1 cellular context compared by ENCODE assay signal in the genomic region with DNA sequence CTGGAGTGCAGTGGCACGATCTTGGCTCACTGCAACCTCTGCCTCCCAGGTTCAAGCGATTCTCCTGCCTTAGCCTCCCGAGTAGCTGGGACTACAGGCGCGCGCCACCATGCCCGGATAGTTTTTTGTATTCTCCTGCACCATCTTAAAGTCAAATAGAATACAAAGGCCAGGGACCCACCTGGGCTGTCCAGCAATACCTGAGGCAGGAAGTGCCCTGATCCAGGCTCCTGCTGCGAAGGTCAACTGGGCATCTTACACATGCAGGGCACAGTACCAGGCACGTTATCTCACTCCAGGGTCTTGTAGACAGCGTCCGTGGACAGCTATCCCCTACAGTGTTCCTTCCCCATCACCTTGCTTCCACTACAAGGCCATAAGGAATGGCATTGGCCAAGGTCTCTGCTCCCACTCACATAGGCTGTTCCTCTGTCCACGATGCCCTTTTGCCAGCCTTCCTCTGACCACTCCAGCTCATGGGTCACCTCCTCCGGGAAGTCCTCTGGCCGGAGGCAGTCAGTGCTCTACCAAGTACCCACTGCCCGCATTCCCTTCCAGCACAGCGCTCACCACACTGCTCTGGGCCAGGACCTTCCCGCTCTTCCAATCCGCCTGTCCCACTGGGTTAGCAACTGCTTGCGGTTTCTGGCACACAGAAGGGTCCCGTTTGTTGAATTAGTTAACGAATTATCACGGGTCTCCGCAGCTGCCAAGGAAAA.
TF ChIP-seq lines count a peak whose summit lies in the region.

No MANE protein-coding gene starts in this region.

TF ChIP-seq in SK-N-SH, 30 proteins besides CTCF, POLR2A, EP300 and RAD21 (continued from another document):
- TF ChIP-seq, protein P1, sequence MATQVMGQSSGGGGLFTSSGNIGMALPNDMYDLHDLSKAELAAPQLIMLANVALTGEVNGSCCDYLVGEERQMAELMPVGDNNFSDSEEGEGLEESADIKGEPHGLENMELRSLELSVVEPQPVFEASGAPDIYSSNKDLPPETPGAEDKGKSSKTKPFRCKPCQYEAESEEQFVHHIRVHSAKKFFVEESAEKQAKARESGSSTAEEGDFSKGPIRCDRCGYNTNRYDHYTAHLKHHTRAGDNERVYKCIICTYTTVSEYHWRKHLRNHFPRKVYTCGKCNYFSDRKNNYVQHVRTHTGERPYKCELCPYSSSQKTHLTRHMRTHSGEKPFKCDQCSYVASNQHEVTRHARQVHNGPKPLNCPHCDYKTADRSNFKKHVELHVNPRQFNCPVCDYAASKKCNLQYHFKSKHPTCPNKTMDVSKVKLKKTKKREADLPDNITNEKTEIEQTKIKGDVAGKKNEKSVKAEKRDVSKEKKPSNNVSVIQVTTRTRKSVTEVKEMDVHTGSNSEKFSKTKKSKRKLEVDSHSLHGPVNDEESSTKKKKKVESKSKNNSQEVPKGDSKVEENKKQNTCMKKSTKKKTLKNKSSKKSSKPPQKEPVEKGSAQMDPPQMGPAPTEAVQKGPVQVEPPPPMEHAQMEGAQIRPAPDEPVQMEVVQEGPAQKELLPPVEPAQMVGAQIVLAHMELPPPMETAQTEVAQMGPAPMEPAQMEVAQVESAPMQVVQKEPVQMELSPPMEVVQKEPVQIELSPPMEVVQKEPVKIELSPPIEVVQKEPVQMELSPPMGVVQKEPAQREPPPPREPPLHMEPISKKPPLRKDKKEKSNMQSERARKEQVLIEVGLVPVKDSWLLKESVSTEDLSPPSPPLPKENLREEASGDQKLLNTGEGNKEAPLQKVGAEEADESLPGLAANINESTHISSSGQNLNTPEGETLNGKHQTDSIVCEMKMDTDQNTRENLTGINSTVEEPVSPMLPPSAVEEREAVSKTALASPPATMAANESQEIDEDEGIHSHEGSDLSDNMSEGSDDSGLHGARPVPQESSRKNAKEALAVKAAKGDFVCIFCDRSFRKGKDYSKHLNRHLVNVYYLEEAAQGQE (IDR thresholded peaks at IDR 0.05; ENCODE audit: low read depth, low read length), result no peak
- TF ChIP-seq, protein P2, sequence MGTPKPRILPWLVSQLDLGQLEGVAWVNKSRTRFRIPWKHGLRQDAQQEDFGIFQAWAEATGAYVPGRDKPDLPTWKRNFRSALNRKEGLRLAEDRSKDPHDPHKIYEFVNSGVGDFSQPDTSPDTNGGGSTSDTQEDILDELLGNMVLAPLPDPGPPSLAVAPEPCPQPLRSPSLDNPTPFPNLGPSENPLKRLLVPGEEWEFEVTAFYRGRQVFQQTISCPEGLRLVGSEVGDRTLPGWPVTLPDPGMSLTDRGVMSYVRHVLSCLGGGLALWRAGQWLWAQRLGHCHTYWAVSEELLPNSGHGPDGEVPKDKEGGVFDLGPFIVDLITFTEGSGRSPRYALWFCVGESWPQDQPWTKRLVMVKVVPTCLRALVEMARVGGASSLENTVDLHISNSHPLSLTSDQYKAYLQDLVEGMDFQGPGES (IDR thresholded peaks at IDR 0.05; ENCODE audit: low read depth, low read length), result no peak
- TF ChIP-seq GABPA (IDR thresholded peaks at IDR 0.05; ENCODE audit: low read depth) (no peak), FOXJ3 (CRISPR knock-in tag; IDR thresholded peaks at IDR 0.05) (no peak), RXRA (IDR thresholded peaks at IDR 0.05; ENCODE audit: borderline replicate concordance, low read depth) (no peak)
- TF ChIP-seq, protein P3, sequence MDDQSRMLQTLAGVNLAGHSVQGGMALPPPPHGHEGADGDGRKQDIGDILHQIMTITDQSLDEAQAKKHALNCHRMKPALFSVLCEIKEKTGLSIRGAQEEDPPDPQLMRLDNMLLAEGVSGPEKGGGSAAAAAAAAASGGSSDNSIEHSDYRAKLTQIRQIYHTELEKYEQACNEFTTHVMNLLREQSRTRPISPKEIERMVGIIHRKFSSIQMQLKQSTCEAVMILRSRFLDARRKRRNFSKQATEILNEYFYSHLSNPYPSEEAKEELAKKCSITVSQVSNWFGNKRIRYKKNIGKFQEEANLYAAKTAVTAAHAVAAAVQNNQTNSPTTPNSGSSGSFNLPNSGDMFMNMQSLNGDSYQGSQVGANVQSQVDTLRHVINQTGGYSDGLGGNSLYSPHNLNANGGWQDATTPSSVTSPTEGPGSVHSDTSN (IDR thresholded peaks at IDR 0.05), result no peak
